ENCODE assay signal across 1 cellular context in the genomic region with DNA sequence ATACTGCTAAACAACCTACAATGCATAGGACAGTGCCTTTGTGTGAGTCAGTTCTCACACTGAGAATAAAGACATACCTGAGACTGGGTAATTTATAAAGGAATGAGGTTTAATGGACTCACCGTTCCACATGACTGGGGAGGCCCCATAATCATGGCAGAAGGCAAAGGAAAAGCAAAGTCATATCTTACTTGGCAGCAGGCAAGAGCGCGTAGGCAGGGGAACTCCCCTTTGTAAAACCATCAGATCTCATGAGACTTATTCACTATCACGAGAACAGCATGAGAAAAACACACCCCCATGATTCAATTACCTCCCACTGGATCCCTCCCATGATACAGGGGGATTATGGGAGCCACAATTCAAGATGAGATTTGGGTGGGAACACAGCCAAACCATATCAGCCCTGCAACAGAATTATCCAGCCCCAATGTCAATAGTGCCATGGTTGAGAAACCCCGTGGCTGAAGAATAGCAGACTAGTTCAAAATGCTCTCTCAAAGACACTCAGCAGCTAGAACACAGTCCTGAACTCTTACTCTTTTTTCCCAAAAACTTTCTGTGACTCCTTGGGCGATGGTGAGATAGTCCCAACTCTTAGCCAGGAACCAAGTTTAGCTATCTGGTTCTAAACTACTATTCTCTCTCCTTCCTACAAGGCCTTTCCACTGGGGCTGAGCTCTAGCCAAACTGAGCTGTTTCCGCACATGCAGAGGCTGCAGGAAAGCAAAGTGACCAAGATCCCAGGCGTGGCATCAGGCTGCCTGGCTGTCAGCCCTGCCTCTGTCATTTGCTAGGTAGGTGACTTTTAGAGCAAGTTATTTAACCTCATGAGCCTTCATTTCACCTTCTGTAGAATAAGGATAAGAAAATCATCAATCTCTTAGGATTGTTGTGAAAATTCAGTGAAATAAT.
TF ChIP-seq lines count a peak whose summit lies in the region.

No MANE protein-coding gene starts in this region.

TF ChIP-seq in GM23338, 12 proteins besides CTCF, POLR2A, EP300 and RAD21 (continued from another document):
- TF ChIP-seq, protein P1, sequence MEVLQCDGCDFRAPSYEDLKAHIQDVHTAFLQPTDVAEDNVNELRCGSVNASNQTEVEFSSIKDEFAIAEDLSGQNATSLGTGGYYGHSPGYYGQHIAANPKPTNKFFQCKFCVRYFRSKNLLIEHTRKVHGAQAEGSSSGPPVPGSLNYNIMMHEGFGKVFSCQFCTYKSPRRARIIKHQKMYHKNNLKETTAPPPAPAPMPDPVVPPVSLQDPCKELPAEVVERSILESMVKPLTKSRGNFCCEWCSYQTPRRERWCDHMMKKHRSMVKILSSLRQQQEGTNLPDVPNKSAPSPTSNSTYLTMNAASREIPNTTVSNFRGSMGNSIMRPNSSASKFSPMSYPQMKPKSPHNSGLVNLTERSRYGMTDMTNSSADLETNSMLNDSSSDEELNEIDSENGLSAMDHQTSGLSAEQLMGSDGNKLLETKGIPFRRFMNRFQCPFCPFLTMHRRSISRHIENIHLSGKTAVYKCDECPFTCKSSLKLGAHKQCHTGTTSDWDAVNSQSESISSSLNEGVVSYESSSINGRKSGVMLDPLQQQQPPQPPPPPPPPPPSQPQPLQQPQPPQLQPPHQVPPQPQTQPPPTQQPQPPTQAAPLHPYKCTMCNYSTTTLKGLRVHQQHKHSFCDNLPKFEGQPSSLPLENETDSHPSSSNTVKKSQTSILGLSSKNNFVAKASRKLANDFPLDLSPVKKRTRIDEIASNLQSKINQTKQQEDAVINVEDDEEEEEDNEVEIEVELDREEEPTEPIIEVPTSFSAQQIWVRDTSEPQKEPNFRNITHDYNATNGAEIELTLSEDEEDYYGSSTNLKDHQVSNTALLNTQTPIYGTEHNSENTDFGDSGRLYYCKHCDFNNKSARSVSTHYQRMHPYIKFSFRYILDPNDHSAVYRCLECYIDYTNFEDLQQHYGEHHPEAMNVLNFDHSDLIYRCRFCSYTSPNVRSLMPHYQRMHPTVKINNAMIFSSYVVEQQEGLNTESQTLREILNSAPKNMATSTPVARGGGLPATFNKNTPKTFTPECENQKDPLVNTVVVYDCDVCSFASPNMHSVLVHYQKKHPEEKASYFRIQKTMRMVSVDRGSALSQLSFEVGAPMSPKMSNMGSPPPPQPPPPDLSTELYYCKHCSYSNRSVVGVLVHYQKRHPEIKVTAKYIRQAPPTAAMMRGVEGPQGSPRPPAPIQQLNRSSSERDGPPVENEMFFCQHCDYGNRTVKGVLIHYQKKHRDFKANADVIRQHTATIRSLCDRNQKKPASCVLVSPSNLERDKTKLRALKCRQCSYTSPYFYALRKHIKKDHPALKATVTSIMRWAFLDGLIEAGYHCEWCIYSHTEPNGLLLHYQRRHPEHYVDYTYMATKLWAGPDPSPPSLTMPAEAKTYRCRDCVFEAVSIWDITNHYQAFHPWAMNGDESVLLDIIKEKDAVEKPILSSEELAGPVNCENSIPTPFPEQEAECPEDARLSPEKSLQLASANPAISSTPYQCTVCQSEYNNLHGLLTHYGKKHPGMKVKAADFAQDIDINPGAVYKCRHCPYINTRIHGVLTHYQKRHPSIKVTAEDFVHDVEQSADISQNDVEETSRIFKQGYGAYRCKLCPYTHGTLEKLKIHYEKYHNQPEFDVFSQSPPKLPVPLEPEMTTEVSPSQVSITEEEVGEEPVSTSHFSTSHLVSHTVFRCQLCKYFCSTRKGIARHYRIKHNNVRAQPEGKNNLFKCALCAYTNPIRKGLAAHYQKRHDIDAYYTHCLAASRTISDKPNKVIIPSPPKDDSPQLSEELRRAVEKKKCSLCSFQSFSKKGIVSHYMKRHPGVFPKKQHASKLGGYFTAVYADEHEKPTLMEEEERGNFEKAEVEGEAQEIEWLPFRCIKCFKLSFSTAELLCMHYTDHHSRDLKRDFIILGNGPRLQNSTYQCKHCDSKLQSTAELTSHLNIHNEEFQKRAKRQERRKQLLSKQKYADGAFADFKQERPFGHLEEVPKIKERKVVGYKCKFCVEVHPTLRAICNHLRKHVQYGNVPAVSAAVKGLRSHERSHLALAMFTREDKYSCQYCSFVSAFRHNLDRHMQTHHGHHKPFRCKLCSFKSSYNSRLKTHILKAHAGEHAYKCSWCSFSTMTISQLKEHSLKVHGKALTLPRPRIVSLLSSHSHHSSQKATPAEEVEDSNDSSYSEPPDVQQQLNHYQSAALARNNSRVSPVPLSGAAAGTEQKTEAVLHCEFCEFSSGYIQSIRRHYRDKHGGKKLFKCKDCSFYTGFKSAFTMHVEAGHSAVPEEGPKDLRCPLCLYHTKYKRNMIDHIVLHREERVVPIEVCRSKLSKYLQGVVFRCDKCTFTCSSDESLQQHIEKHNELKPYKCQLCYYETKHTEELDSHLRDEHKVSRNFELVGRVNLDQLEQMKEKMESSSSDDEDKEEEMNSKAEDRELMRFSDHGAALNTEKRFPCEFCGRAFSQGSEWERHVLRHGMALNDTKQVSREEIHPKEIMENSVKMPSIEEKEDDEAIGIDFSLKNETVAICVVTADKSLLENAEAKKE (CRISPR knock-in tag; IDR thresholded peaks at IDR 0.05) = no peak
- no peak for TF ChIP-seq ZNF114 (CRISPR knock-in tag; IDR thresholded peaks at IDR 0.05)
- TF ChIP-seq, protein P2, sequence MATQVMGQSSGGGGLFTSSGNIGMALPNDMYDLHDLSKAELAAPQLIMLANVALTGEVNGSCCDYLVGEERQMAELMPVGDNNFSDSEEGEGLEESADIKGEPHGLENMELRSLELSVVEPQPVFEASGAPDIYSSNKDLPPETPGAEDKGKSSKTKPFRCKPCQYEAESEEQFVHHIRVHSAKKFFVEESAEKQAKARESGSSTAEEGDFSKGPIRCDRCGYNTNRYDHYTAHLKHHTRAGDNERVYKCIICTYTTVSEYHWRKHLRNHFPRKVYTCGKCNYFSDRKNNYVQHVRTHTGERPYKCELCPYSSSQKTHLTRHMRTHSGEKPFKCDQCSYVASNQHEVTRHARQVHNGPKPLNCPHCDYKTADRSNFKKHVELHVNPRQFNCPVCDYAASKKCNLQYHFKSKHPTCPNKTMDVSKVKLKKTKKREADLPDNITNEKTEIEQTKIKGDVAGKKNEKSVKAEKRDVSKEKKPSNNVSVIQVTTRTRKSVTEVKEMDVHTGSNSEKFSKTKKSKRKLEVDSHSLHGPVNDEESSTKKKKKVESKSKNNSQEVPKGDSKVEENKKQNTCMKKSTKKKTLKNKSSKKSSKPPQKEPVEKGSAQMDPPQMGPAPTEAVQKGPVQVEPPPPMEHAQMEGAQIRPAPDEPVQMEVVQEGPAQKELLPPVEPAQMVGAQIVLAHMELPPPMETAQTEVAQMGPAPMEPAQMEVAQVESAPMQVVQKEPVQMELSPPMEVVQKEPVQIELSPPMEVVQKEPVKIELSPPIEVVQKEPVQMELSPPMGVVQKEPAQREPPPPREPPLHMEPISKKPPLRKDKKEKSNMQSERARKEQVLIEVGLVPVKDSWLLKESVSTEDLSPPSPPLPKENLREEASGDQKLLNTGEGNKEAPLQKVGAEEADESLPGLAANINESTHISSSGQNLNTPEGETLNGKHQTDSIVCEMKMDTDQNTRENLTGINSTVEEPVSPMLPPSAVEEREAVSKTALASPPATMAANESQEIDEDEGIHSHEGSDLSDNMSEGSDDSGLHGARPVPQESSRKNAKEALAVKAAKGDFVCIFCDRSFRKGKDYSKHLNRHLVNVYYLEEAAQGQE (IDR thresholded peaks at IDR 0.05; ENCODE audit: unreplicated experiment) = no peak
- TF ChIP-seq, protein P3, sequence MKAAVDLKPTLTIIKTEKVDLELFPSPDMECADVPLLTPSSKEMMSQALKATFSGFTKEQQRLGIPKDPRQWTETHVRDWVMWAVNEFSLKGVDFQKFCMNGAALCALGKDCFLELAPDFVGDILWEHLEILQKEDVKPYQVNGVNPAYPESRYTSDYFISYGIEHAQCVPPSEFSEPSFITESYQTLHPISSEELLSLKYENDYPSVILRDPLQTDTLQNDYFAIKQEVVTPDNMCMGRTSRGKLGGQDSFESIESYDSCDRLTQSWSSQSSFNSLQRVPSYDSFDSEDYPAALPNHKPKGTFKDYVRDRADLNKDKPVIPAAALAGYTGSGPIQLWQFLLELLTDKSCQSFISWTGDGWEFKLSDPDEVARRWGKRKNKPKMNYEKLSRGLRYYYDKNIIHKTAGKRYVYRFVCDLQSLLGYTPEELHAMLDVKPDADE (IDR thresholded peaks at IDR 0.05) = no peak
- TF ChIP-seq JUNB (IDR thresholded peaks at IDR 0.05; ENCODE audit: unreplicated experiment) = no peak
